In genomic region chr10:42943025-42943818, GRCh38 we compare ENCODE assay signal across 1 cellular context.
TF ChIP-seq lines count a peak whose summit lies in the region.

No MANE protein-coding gene starts in this region.

TF ChIP-seq in GM23338, 12 proteins besides CTCF, POLR2A, EP300 and RAD21 (continued from another document):
- no peak for TF ChIP-seq ZNF462 (CRISPR knock-in tag; IDR thresholded peaks at IDR 0.05)
- TF ChIP-seq ETS1 (IDR thresholded peaks at IDR 0.05), result no peak
- TF ChIP-seq, protein P1, sequence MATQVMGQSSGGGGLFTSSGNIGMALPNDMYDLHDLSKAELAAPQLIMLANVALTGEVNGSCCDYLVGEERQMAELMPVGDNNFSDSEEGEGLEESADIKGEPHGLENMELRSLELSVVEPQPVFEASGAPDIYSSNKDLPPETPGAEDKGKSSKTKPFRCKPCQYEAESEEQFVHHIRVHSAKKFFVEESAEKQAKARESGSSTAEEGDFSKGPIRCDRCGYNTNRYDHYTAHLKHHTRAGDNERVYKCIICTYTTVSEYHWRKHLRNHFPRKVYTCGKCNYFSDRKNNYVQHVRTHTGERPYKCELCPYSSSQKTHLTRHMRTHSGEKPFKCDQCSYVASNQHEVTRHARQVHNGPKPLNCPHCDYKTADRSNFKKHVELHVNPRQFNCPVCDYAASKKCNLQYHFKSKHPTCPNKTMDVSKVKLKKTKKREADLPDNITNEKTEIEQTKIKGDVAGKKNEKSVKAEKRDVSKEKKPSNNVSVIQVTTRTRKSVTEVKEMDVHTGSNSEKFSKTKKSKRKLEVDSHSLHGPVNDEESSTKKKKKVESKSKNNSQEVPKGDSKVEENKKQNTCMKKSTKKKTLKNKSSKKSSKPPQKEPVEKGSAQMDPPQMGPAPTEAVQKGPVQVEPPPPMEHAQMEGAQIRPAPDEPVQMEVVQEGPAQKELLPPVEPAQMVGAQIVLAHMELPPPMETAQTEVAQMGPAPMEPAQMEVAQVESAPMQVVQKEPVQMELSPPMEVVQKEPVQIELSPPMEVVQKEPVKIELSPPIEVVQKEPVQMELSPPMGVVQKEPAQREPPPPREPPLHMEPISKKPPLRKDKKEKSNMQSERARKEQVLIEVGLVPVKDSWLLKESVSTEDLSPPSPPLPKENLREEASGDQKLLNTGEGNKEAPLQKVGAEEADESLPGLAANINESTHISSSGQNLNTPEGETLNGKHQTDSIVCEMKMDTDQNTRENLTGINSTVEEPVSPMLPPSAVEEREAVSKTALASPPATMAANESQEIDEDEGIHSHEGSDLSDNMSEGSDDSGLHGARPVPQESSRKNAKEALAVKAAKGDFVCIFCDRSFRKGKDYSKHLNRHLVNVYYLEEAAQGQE (IDR thresholded peaks at IDR 0.05; ENCODE audit: unreplicated experiment), result no peak
- TF ChIP-seq ZNF331 (CRISPR knock-in tag; IDR thresholded peaks at IDR 0.05; ENCODE audit: low read depth), result no peak
- TF ChIP-seq EZH2 (IDR thresholded peaks at IDR 0.05; ENCODE audit: low read depth, unreplicated experiment), result no peak
